8 cellular contexts compared by ENCODE assay signal in genomic region chr5:151825445-151825844, GRCh38. TPM values are rescaled to one million over a fixed set of nuclear protein-coding genes. Genes with fewer than 3 reads are reported as not detected.
A peak's percentile ranks its signal among the peaks of the same experiment; 100 is the strongest.
DNase-seq lines count a peak whose midpoint lies in the region; TF ChIP-seq lines count a peak whose summit lies in the region.

No MANE protein-coding gene starts in this region.

- H3K27ac Mint-ChIP-seq in chondrocyte (ENCODE audit: unreplicated experiment): no peak overlapping the region

- no peaks in the 10 kb centered on the region for H3K27me3 Mint-ChIP-seq in chondrocyte (ENCODE audit: low read depth)

- H3K4me1 Mint-ChIP-seq in chondrocyte (ENCODE audit: low read depth): peaks cover 7% of the 10 kb centered on the region

- no peak overlapping the region for H3K4me3 Mint-ChIP-seq in chondrocyte (ENCODE audit: unreplicated experiment)

- H3K36me3 Mint-ChIP-seq in chondrocyte (ENCODE audit: low read depth): peaks cover 16% of the 10 kb centered on the region

- DNase-seq in NCI-H2107 treated with DMSO at 0.1 percent for 48 hours (lab: John Stamatoyannopoulos, UW; ENCODE audit: unreplicated experiment) (peak; percentile 55), NCI-H2107 (lab: John Stamatoyannopoulos, UW) (no peak), GM20000 (ENCODE audit: low spot score) (peak; percentile 47), LHCN-M2 (ENCODE audit: low read depth) (peak; percentile 66), RKO (ENCODE audit: low spot score) (peak; percentile 76), chondrocyte (ENCODE audit: low spot score) (no peak), kidney glomerular epithelial cell (lab: John Stamatoyannopoulos, UW) (peak; percentile 64), stromal cell of bone marrow (ENCODE audit: low read depth) (peak; percentile 51)

- peak; percentile 74 for TF ChIP-seq CTCF in GM20000 (IDR thresholded peaks at IDR 0.05; ENCODE audit: extremely low read depth, missing control alignments)
- peak; percentile 95 for TF ChIP-seq CTCF in chondrocyte (IDR thresholded peaks at IDR 0.05)

- H3K9me3 Mint-ChIP-seq in chondrocyte (ENCODE audit: low read depth): peaks cover 8% of the 10 kb centered on the region

RNA-seq across cellular contexts. Expression of gene G3BP1, which starts 53.7 kb away (rescaled TPM):
- total RNA-seq in LHCN-M2 (2014; rRNA removed) (203 and 204 TPM in 2 replicates), chondrocyte (174 to 202 TPM (median 181 TPM) in 3 replicates)
- polyA plus RNA-seq in LHCN-M2 (2012): 133 TPM

Comparison
In these comparisons a context has a peak if more than half of its experiments do, and no peak if none do; other contexts are left out.
1. DNase-seq: peak in NCI-H2107 treated with DMSO at 0.1 percent for 48 hours (single experiment), GM20000 (single experiment), LHCN-M2 (single experiment), RKO (single experiment), kidney glomerular epithelial cell (single experiment) and stromal cell of bone marrow (single experiment); none in NCI-H2107 (single experiment) and chondrocyte (single experiment).